Comparison of ENCODE assay signal across 9 cellular contexts in genomic region chr3:111738238-111738637, GRCh38.
DNase-seq lines count a peak whose midpoint lies in the region; TF ChIP-seq lines count a peak whose summit lies in the region.
"Had no signal": no experiment of that assay in that cellular context is flagged by ENCODE, and none has a peak within 500 bp of the region (broad histone marks: within the 10 kb centered on the region; RNA-seq: fewer than 3 reads in every experiment).

No MANE protein-coding gene starts in this region.

- H2AK5ac ChIP-seq in mesenchymal stem cell (ENCODE audit: low read length, severe bottlenecking), result no peak overlapping the region

- BruUV-seq in Caco-2 (replicated peaks; lab: Mats Ljungman, UMichigan), result no TSS peak

- WGBS in mesenchymal stem cell, result 38% methylated on average over 1 of the region's 1 CpG
- 82 to 83% methylated on average over 1 of the region's 1 CpG for WGBS in thyroid gland, 2 donors

- H3K36me3 ChIP-seq in mesenchymal stem cell (ENCODE audit: control insufficient read depth in 1 of 2, insufficient read depth in 2 of 2, low read depth in 1 of 2, low read length in 2 of 2) (no peaks in the 10 kb centered on the region), thyroid gland (no peaks in the 10 kb centered on the region), Caco-2 (ENCODE audit: control insufficient read depth, insufficient read depth, low read length) (peaks cover 2% of the 10 kb centered on the region)

- no peak overlapping the region for H3K23ac ChIP-seq in mesenchymal stem cell (ENCODE audit: low read length in 2 of 2)

- H3K27me3 ChIP-seq in mesenchymal stem cell (ENCODE audit: control insufficient read depth in 1 of 2, insufficient read depth in 1 of 2, low read length in 2 of 2) (no peaks in the 10 kb centered on the region), thyroid gland (no peaks in the 10 kb centered on the region), Caco-2 (replicated peaks; ENCODE audit: control insufficient read depth, insufficient read depth, low read length) (no peaks in the 10 kb centered on the region)

- H3K4me3 Mint-ChIP-seq in HFFc6 (no peak overlapping the region), Caco-2 (ENCODE audit: unreplicated experiment) (no peak overlapping the region)
- H3K4me3 Mint-ChIP-seq in activated naive CD8-positive, alpha-beta T cell treated with anti-CD3 and anti-CD28 coated beads for 36 hours, result no peak overlapping the region

- no peak overlapping the region for H2AFZ ChIP-seq in mesenchymal stem cell (ENCODE audit: low read depth, low read length)

- no peak overlapping the region for H3K4me2 ChIP-seq in mesenchymal stem cell (ENCODE audit: low read length, poor library complexity, severe bottlenecking)

- peak overlapping the region; percentile 61 for H3K27ac Mint-ChIP-seq in HFFc6
- no peak overlapping the region for H3K27ac Mint-ChIP-seq in Caco-2 (ENCODE audit: unreplicated experiment)
- no peak overlapping the region for H3K27ac Mint-ChIP-seq in activated naive CD8-positive, alpha-beta T cell treated with anti-CD3 and anti-CD28 coated beads for 36 hours

- H3K36me3 Mint-ChIP-seq in HFFc6 (ENCODE audit: low read depth), result peaks cover 8% of the 10 kb centered on the region; the same call in 1 of the 2 replicates
- peaks cover 71% of the 10 kb centered on the region for H3K36me3 Mint-ChIP-seq in Caco-2 (ENCODE audit: insufficient read depth, unreplicated experiment)
- peaks cover 14% of the 10 kb centered on the region for H3K36me3 Mint-ChIP-seq in activated naive CD8-positive, alpha-beta T cell treated with anti-CD3 and anti-CD28 coated beads for 36 hours

- no peaks in the 10 kb centered on the region for H3K27me3 Mint-ChIP-seq in HFFc6 (ENCODE audit: insufficient read depth)
- H3K27me3 Mint-ChIP-seq in Caco-2 (ENCODE audit: insufficient read depth, unreplicated experiment), result no peaks in the 10 kb centered on the region
- no peaks in the 10 kb centered on the region for H3K27me3 Mint-ChIP-seq in activated naive CD8-positive, alpha-beta T cell treated with anti-CD3 and anti-CD28 coated beads for 36 hours

- H3K18ac ChIP-seq in mesenchymal stem cell (ENCODE audit: low read depth in 1 of 2, low read length in 2 of 2), result no peak overlapping the region

- H2BK15ac ChIP-seq in mesenchymal stem cell (ENCODE audit: low read depth, poor library complexity, severe bottlenecking), result no peak overlapping the region

- CTCF ChIA-PET in Caco-2 (lab: Charles Lee), result interaction anchor here (1.4 kb wide), 1 partner anchor 229 kb away, joined by 3 read pairs; no protein-coding TSS in a partner anchor

- H3K9ac ChIP-seq in mesenchymal stem cell (ENCODE audit: low read length), result no peak overlapping the region

- no peaks in the 10 kb centered on the region for H3K9me3 ChIP-seq in mesenchymal stem cell (ENCODE audit: control insufficient read depth, low read length)
- H3K9me3 ChIP-seq in thyroid gland, result no peaks in the 10 kb centered on the region
- H3K9me3 ChIP-seq in Caco-2, result no peaks in the 10 kb centered on the region

- DNase-seq in HFFc6, result no peak
- DNase-seq in mesenchymal stem cell, result peak; percentile 60
- no peak for DNase-seq in thyroid gland
- no peak for DNase-seq in Caco-2
- no peak for DNase-seq in activated naive CD8-positive, alpha-beta T cell treated with anti-CD3 and anti-CD28 coated beads for 36 hours
- no peak for DNase-seq in nucleus accumbens (lab: John Stamatoyannopoulos, UW)
- DNase-seq: NCI-H187 treated with DMSO at 0.1 percent for 48 hours, T1000 had no signal

- H2BK5ac ChIP-seq in mesenchymal stem cell (ENCODE audit: low read depth, low read length, poor library complexity, severe bottlenecking), result no peak overlapping the region

- POLR2A ChIA-PET in Caco-2 (lab: Charles Lee), result no interaction called here

- no peak overlapping the region for H3K4ac ChIP-seq in mesenchymal stem cell (ENCODE audit: low read depth in 1 of 2, low read length in 2 of 2)

- no peak overlapping the region for H3K14ac ChIP-seq in mesenchymal stem cell (ENCODE audit: low read length in 2 of 2)

- H3K4me3 ChIP-seq in mesenchymal stem cell (ENCODE audit: insufficient read depth in 1 of 2, low read depth in 1 of 2, low read length in 2 of 2) (no peak overlapping the region), thyroid gland (replicated peaks in 1 of 3) (no peak overlapping the region), Caco-2 (ENCODE audit: low read depth, low read length) (no peak overlapping the region)

- no peak overlapping the region for H4K8ac ChIP-seq in mesenchymal stem cell (ENCODE audit: low read length)

- H3K9me3 Mint-ChIP-seq in HFFc6 (no peaks in the 10 kb centered on the region), Caco-2 (ENCODE audit: unreplicated experiment) (no peaks in the 10 kb centered on the region)
- H3K9me3 Mint-ChIP-seq in activated naive CD8-positive, alpha-beta T cell treated with anti-CD3 and anti-CD28 coated beads for 36 hours, result peaks cover 6% of the 10 kb centered on the region

- TF ChIP-seq CTCF in HFFc6 (IDR thresholded peaks at IDR 0.05) (no peak), VCaP (conservative IDR thresholded peaks at IDR 0.05) (no peak), thyroid gland (IDR thresholded peaks at IDR 0.05) (no peak), Caco-2 (IDR thresholded peaks at IDR 0.05; ENCODE audit: insufficient read depth in 1 of 2, low read depth in 1 of 2, low read length in 1 of 2, severe bottlenecking in 1 of 2, unreplicated experiment in 1 of 2) (no peak)

- no peak overlapping the region for H2BK12ac ChIP-seq in mesenchymal stem cell (ENCODE audit: low read length in 2 of 2)

- no peak overlapping the region for H2BK120ac ChIP-seq in mesenchymal stem cell (ENCODE audit: low read depth, low read length)

- H3K27ac ChIP-seq in VCaP (peak overlapping the region; percentile 97), mesenchymal stem cell (ENCODE audit: low read length, poor library complexity, severe bottlenecking) (peak overlapping the region; percentile 33), thyroid gland (peak overlapping the region; percentile 40 to 68 (median 63))

- no peak for TF ChIP-seq POLR2A in thyroid gland (IDR thresholded peaks at IDR 0.05)

- peaks cover 2% of the 10 kb centered on the region for H3K79me1 ChIP-seq in mesenchymal stem cell (replicated peaks; ENCODE audit: low read length, poor library complexity, severe bottlenecking)

- H4K91ac ChIP-seq in mesenchymal stem cell (ENCODE audit: low read length), result no peak overlapping the region

- peaks cover 2% of the 10 kb centered on the region for H3K4me1 ChIP-seq in mesenchymal stem cell (ENCODE audit: control insufficient read depth, insufficient read depth, low read depth, low read length)
- H3K4me1 ChIP-seq in thyroid gland, result peaks cover 5 to 42% of the 10 kb centered on the region in 2 donors
- H3K4me1 ChIP-seq in Caco-2, result peaks cover 51% of the 10 kb centered on the region

- peaks cover 73% of the 10 kb centered on the region for H3K4me1 Mint-ChIP-seq in HFFc6 (ENCODE audit: low read depth)
- peaks cover 42% of the 10 kb centered on the region for H3K4me1 Mint-ChIP-seq in Caco-2 (ENCODE audit: low read depth, unreplicated experiment)
- peaks cover 24% of the 10 kb centered on the region for H3K4me1 Mint-ChIP-seq in activated naive CD8-positive, alpha-beta T cell treated with anti-CD3 and anti-CD28 coated beads for 36 hours

- intact Hi-C loops in thyroid gland (cut with DNase I) (no loop called here), Caco-2 (cut with micrococcal nuclease; ENCODE audit: unreplicated experiment) (no loop called here)

Comparison
In these comparisons a context has a peak if more than half of its experiments do, and no peak if none do; other contexts are left out.
1. H3K27ac ChIP-seq: peak in every context shown above with its lines; median percentile 97 in VCaP; 63 in thyroid gland; 33 in mesenchymal stem cell.